In genomic region chr14:28375295-28375694, GRCh38 we compare ENCODE assay signal across 11 cellular contexts.
DNase-seq lines count a peak whose midpoint lies in the region; ATAC-seq and TF ChIP-seq lines count a peak whose summit lies in the region.
"Had no signal": no experiment of that assay in that cellular context is flagged by ENCODE, and none has a peak within 500 bp of the region (broad histone marks: within the 10 kb centered on the region; RNA-seq: fewer than 3 reads in every experiment).

No MANE protein-coding gene starts in this region.

- ATAC-seq in aorta (ENCODE audit: low FRiP score) (no peak), HG02852 (IDR thresholded peaks at IDR 0.05; ENCODE audit: unreplicated experiment) (no peak), GM18505 (IDR thresholded peaks at IDR 0.05; ENCODE audit: unreplicated experiment) (no peak)

- H3K36me3 ChIP-seq in aorta (ENCODE audit: control insufficient read depth in 1 of 2, insufficient read depth in 2 of 2, low read length in 1 of 2): no peaks in the 10 kb centered on the region
- H3K36me3 ChIP-seq: BLaER1, sigmoid colon had no signal

- H3K27ac ChIP-seq in aorta (ENCODE audit: low read depth in 1 of 2, low read length in 2 of 2): no peak overlapping the region
- H3K27ac ChIP-seq: BLaER1, sigmoid colon had no signal

- peaks cover 2% of the 10 kb centered on the region for H3K9me3 ChIP-seq in aorta (ENCODE audit: control insufficient read depth, low read length)
- H3K9me3 ChIP-seq: BLaER1 had no signal

- H3K27me3 ChIP-seq in aorta (ENCODE audit: control insufficient read depth in 1 of 2, insufficient read depth in 2 of 2, low read length in 1 of 2): no peaks in the 10 kb centered on the region
- H3K27me3 ChIP-seq: BLaER1, sigmoid colon had no signal

- intact Hi-C loops in aorta (cut with DNase I): no loop called here

- H3K4me1 ChIP-seq in aorta (ENCODE audit: control insufficient read depth in 1 of 2, insufficient read depth in 2 of 2, low read length in 2 of 2): no peaks in the 10 kb centered on the region
- H3K4me1 ChIP-seq: BLaER1, sigmoid colon had no signal

- TF ChIP-seq POLR2A in GM18505 (IDR thresholded peaks at IDR 0.05; ENCODE audit: borderline replicate concordance, extremely low read depth, insufficient read depth, insufficient read length): no peak

- peak; percentile 61 for TF ChIP-seq CTCF in fibroblast of mammary gland (conservative IDR thresholded peaks at IDR 0.05; ENCODE audit: control insufficient read depth, insufficient read depth, low read depth, low read length)

- DNase-seq in NCI-H524 (lab: John Stamatoyannopoulos, UW) (peak; percentile 32 to 53), NCI-H524 treated with DMSO at 0.1 percent for 48 hours (lab: John Stamatoyannopoulos, UW) (no peak), RPMI8226 (peak; percentile 16), fibroblast of mammary gland (ENCODE audit: low read depth) (peak; percentile 49), superior temporal gyrus (ENCODE audit: extremely low spot score) (peak; percentile 36), aorta (no peak)
- DNase-seq: activated naive CD8-positive, alpha-beta T cell treated with anti-CD3 and anti-CD28 coated beads, Interleukin-2, amount 10 ng/mL, durations not matched to agents 7 days and 5 days; sigmoid colon had no signal

- H3K4me3 ChIP-seq in fibroblast of mammary gland (ENCODE audit: control insufficient read depth, low read depth, low read length) (no peak overlapping the region), aorta (ENCODE audit: low read length in 2 of 2) (no peak overlapping the region)
- H3K4me3 ChIP-seq: BLaER1, sigmoid colon had no signal

Comparison
In these comparisons a context has a peak if more than half of its experiments do, and no peak if none do; other contexts are left out.
1. DNase-seq: peak in NCI-H524 (2 of 2), RPMI8226 (single experiment), fibroblast of mammary gland (single experiment) and superior temporal gyrus (single experiment); none in NCI-H524 treated with DMSO at 0.1 percent for 48 hours (single experiment) and aorta (0 of 2).